ENCODE assay signal across 22 cellular contexts in genomic region chr6:68732423-68732822, GRCh38.
"Had no signal": no experiment of that assay in that cellular context is flagged by ENCODE, and none has a peak within 500 bp of the region (broad histone marks: within the 10 kb centered on the region; RNA-seq: fewer than 3 reads in every experiment).

No MANE protein-coding gene starts in this region.

- H3K9me3 Mint-ChIP-seq: T-cell had no signal

- H3K36me3 Mint-ChIP-seq: T-cell had no signal

- H3K9me3 ChIP-seq: SK-N-SH had no signal

- H3K4me2 ChIP-seq: KMS-11, SK-N-SH had no signal

- H3K4me3 Mint-ChIP-seq: T-cell had no signal

- H3K27ac ChIP-seq: KMS-11, RWPE1 had no signal

- H3K9ac ChIP-seq: KMS-11, SK-N-SH had no signal

- H3K27ac Mint-ChIP-seq: T-cell had no signal

- ATAC-seq: Panc1, PC-3, T-cell had no signal

- H3K27me3 Mint-ChIP-seq: T-cell had no signal

- DNase-seq: Kasumi-1, MM.1S, NCI-H1048, NCI-H1105, NCI-H1417 treated with DMSO at 0.1 percent for 48 hours, NCI-H146, NCI-H1694 treated with DMSO at 0.1 percent for 48 hours, NCI-H1930, NCI-H2081, NCI-H2107, NCI-H2227 treated with DMSO at 0.1 percent for 48 hours, NCI-H524, NCI-H526 treated with DMSO at 0.1 percent for 48 hours, NCI-H774, PC-3, SHP77, SK-N-SH, SW 1271, T-cell had no signal

- H3K4me1 Mint-ChIP-seq: T-cell had no signal
